Comparison of ENCODE assay signal across 15 cellular contexts in the genomic region with DNA sequence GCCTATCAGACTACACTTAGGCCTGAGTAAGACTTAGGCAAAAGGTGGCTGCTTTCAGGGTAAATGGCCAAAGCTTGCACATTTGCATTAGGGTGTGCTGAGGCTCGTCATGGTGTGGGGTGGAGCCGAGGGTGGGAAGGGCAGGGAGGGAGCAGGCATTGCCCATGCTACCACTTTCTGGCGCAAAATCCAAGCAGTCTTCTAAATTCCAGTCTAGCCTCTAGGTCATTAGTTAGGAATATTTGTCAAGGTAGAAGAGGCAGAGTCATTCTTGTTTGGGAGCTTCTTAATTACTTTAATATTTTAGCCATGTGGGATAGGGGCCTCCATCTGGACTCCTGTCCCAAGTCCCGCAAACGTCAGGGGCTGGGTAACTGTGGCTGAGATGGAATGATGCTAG. TPM values are rescaled to one million over a fixed set of nuclear protein-coding genes. Genes with fewer than 3 reads are reported as not detected.
DNase-seq lines count a peak whose midpoint lies in the region; ATAC-seq and TF ChIP-seq lines count a peak whose summit lies in the region.
"Had no signal": no experiment of that assay in that cellular context is flagged by ENCODE, and none has a peak within 500 bp of the region (broad histone marks: within the 10 kb centered on the region; RNA-seq: fewer than 3 reads in every experiment).

No MANE protein-coding gene starts in this region.

- no peaks in the 10 kb centered on the region for H3K36me3 ChIP-seq in right atrium auricular region
- no peaks in the 10 kb centered on the region for H3K36me3 ChIP-seq in OCI-LY3 (replicated peaks; ENCODE audit: low read depth, low read length)
- no peaks in the 10 kb centered on the region for H3K36me3 ChIP-seq in lower lobe of right lung

- H3K9ac ChIP-seq in OCI-LY3 (ENCODE audit: low read length), result no peak overlapping the region

- H3K27me3 ChIP-seq in right atrium auricular region, result no peaks in the 10 kb centered on the region
- H3K27me3 ChIP-seq in OCI-LY3 (ENCODE audit: low read depth, low read length), result peaks cover 5% of the 10 kb centered on the region
- no peaks in the 10 kb centered on the region for H3K27me3 ChIP-seq in lower lobe of right lung (ENCODE audit: low read depth)

- TF ChIP-seq CTCF in right atrium auricular region (IDR thresholded peaks at IDR 0.05) (no peak), OCI-LY3 (IDR thresholded peaks at IDR 0.05; ENCODE audit: low read depth, low read length) (no peak), lower lobe of right lung (IDR thresholded peaks at IDR 0.05) (no peak)

- no peaks in the 10 kb centered on the region for H3K9me3 ChIP-seq in right atrium auricular region
- H3K9me3 ChIP-seq in OCI-LY3 (ENCODE audit: insufficient read depth, low read length), result no peaks in the 10 kb centered on the region
- no peaks in the 10 kb centered on the region for H3K9me3 ChIP-seq in lower lobe of right lung

- H2AFZ ChIP-seq in OCI-LY3 (ENCODE audit: low read depth, low read length), result no peak overlapping the region

- ATAC-seq in Right ventricle myocardium inferior (no peak), lower lobe of right lung (no peak)
- ATAC-seq: CD8-positive, alpha-beta T cell had no signal

- DNase-seq in Right ventricle myocardium inferior (ENCODE audit: missing footprints), result peak; percentile 11
- DNase-seq in right atrium auricular region (ENCODE audit: low spot score), result no peak
- DNase-seq in lower lobe of right lung, result no peak
- no peak for DNase-seq in putamen (ENCODE audit: low spot score)
- DNase-seq in caudate nucleus (lab: John Stamatoyannopoulos, UW), result no peak
- DNase-seq in hippocampal formation (lab: John Stamatoyannopoulos, UW), result no peak
- DNase-seq: ACHN; CD8-positive, alpha-beta T cell; COR-L47; DMS53; GF-D8; HCEC 1CT had no signal

- H3K79me2 ChIP-seq in OCI-LY3 (ENCODE audit: low read length), result no peaks in the 10 kb centered on the region

- no peak overlapping the region for H3K4me3 ChIP-seq in right atrium auricular region
- H3K4me3 ChIP-seq in OCI-LY3 (ENCODE audit: low read length), result no peak overlapping the region
- H3K4me3 ChIP-seq in lower lobe of right lung, result no peak overlapping the region

- H3K4me2 ChIP-seq in OCI-LY3 (ENCODE audit: low read length), result peak overlapping the region; percentile 28

- intact Hi-C loops in Right ventricle myocardium inferior (cut with DNase I) (loop anchor here (2.0 kb wide), 1 partner anchor 14 kb away; no protein-coding TSS in a partner anchor), lower lobe of right lung (cut with DNase I) (no loop called here)

- H4K20me1 ChIP-seq in OCI-LY3 (ENCODE audit: insufficient read depth, low read length), result no peaks in the 10 kb centered on the region

- H3K4me1 ChIP-seq in right atrium auricular region (no peaks in the 10 kb centered on the region), OCI-LY3 (ENCODE audit: low read length) (peaks cover 27% of the 10 kb centered on the region), lower lobe of right lung (peaks cover 13% of the 10 kb centered on the region)

- no peak overlapping the region for H3K27ac ChIP-seq in right atrium auricular region
- no peak overlapping the region for H3K27ac ChIP-seq in OCI-LY3 (ENCODE audit: low read length)
- H3K27ac ChIP-seq in lower lobe of right lung, result peak overlapping the region; percentile 56
- H3K27ac ChIP-seq in caudate nucleus (ENCODE audit: low read depth, low read length), result no peak overlapping the region
- H3K27ac ChIP-seq: HL-60 had no signal

RNA-seq across cellular contexts. Expression of gene SCUBE1, which starts 28.6 kb away (rescaled TPM):
- total RNA-seq in Right ventricle myocardium inferior (0.89 TPM), right atrium auricular region (under 1 TPM; 0.04 to 0.16 TPM), lower lobe of right lung (16.6 TPM)
- total RNA-seq: A172; CD8-positive, alpha-beta T cell had no signal
